ENCODE assay signal across 1 cellular context in genomic region chr17:32783602-32784001, GRCh38.
TF ChIP-seq lines count a peak whose summit lies in the region.

No MANE protein-coding gene starts in this region.

TF ChIP-seq in GM23338, 12 proteins besides CTCF, POLR2A, EP300 and RAD21 (continued from another document):
- TF ChIP-seq ZNF462 (CRISPR knock-in tag; IDR thresholded peaks at IDR 0.05) (no peak), ZNF331 (CRISPR knock-in tag; IDR thresholded peaks at IDR 0.05; ENCODE audit: low read depth) (no peak), JUNB (IDR thresholded peaks at IDR 0.05; ENCODE audit: unreplicated experiment) (no peak)
